ENCODE assay signal across 10 cellular contexts in genomic region chr12:42213023-42213422, GRCh38. TPM values are rescaled to one million over a fixed set of nuclear protein-coding genes. Genes with fewer than 3 reads are reported as not detected.
DNase-seq lines count a peak whose midpoint lies in the region; ATAC-seq and TF ChIP-seq lines count a peak whose summit lies in the region.
"Had no signal": no experiment of that assay in that cellular context is flagged by ENCODE, and none has a peak within 500 bp of the region (broad histone marks: within the 10 kb centered on the region; RNA-seq: fewer than 3 reads in every experiment).

No MANE protein-coding gene starts in this region.

- TF ChIP-seq CTCF in VCaP (conservative IDR thresholded peaks at IDR 0.05) (no peak), psoas muscle (IDR thresholded peaks at IDR 0.05) (no peak)

- no peaks in the 10 kb centered on the region for H3K9me3 ChIP-seq in psoas muscle

- H3K27me3 ChIP-seq in psoas muscle (ENCODE audit: insufficient read depth in 3 of 3, low read length in 2 of 3): no peaks in the 10 kb centered on the region

- WGBS in psoas muscle, 3 donors: 74 to 81% (median 75%) methylated on average over 2 of the region's 2 CpGs

- H3K27ac ChIP-seq in VCaP (peak overlapping the region; percentile 41; the same call in 1 of the 2 replicates), psoas muscle (peak overlapping the region; percentile 37)

- intact Hi-C loops in psoas muscle (cut with DNase I): no loop called here

- H3K36me3 ChIP-seq in psoas muscle (ENCODE audit: insufficient read depth in 1 of 2, low read depth in 1 of 2): peaks cover 0 to 25% of the 10 kb centered on the region in 2 donors

- H3K4me1 ChIP-seq in psoas muscle: peaks cover 19% of the 10 kb centered on the region

- in situ Hi-C loops in G401 (cut with HindIII; ENCODE audit: low sequenced_read_pairs): no loop called here

- ATAC-seq in psoas muscle (peak; percentile 81 to 89 (median 87)), HG03520 (IDR thresholded peaks at IDR 0.05; ENCODE audit: unreplicated experiment) (no peak), GM18519 (IDR thresholded peaks at IDR 0.05; ENCODE audit: low FRiP score, unreplicated experiment) (no peak)

- H3K4me3 ChIP-seq in psoas muscle: no peak overlapping the region

- peak; percentile 57 for DNase-seq in DMS 273 (lab: John Stamatoyannopoulos, UW; ENCODE audit: unreplicated experiment)
- no peak for DNase-seq in DMS 273 treated with DMSO at 0.1 percent for 48 hours (lab: John Stamatoyannopoulos, UW)
- peak; percentile 69 for DNase-seq in NCI-H2107 (lab: John Stamatoyannopoulos, UW)
- DNase-seq in psoas muscle: no peak
- no peak for DNase-seq in G401 (ENCODE audit: low spot score)
- DNase-seq: 8988T; activated CD4-positive, alpha-beta T cell treated with anti-CD3 and anti-CD28 coated beads, Interleukin-2, amount 10 ng/mL, durations not matched to agents 24 days and 14 days had no signal

RNA-seq across cellular contexts. Expression of gene YAF2, which starts 25.0 kb away (rescaled TPM):
- 10 to 100 TPM; 50.9 to 99.2 (median 65.8) TPM for total RNA-seq in psoas muscle
- polyA plus RNA-seq in psoas muscle: 10 to 100 TPM; 12.2 to 45.0 (median 19.2) TPM
- total RNA-seq in G401 (2014; rRNA removed; shearing (Covaris generic)): 12.4 and 18.6 TPM in 2 replicates

Comparison
In these comparisons a context has a peak if more than half of its experiments do, and no peak if none do; other contexts are left out.
1. DNase-seq: peak in DMS 273 (single experiment) and NCI-H2107 (single experiment); none in DMS 273 treated with DMSO at 0.1 percent for 48 hours (single experiment), psoas muscle (0 of 2) and G401 (single experiment).
2. ATAC-seq: peak in psoas muscle (4 of 4); none in HG03520 (single experiment) and GM18519 (single experiment).